ENCODE assay signal across 6 cellular contexts in genomic region chr12:3556716-3557115, GRCh38.
"Had no signal": no experiment of that assay in that cellular context is flagged by ENCODE, and none has a peak within 500 bp of the region (broad histone marks: within the 10 kb centered on the region; RNA-seq: fewer than 3 reads in every experiment).

No MANE protein-coding gene starts in this region.

- DNase-seq: GM23248, GOT3, H9, HCEC 1CT, IMR-90 had no signal

- H3K27ac ChIP-seq: GM23248 had no signal

- H3K9me3 Mint-ChIP-seq: H9 had no signal

- H3K4me3 ChIP-seq: GM23248, K562 had no signal

- H3K9ac ChIP-seq: GM23248 had no signal

- H2AFZ ChIP-seq: GM23248 had no signal

- H3K27ac Mint-ChIP-seq: H9 had no signal

- ATAC-seq: K562 had no signal
